ENCODE assay signal across 8 cellular contexts in genomic region chr4:81069706-81070331, GRCh38. TPM values are rescaled to one million over a fixed set of nuclear protein-coding genes. Genes with fewer than 3 reads are reported as not detected.
DNase-seq lines count a peak whose midpoint lies in the region; ATAC-seq and TF ChIP-seq lines count a peak whose summit lies in the region.

No MANE protein-coding gene starts in this region.

- ATAC-seq in GM19463 (IDR thresholded peaks at IDR 0.05; ENCODE audit: unreplicated experiment), result peak; percentile 95
- peak; percentile 91 for ATAC-seq in HG03521 (IDR thresholded peaks at IDR 0.05; ENCODE audit: unreplicated experiment)

- no peak overlapping the region for H3K4me3 Mint-ChIP-seq in Caco-2 (ENCODE audit: unreplicated experiment)

- no peak overlapping the region for H3K27ac ChIP-seq in dorsolateral prefrontal cortex

- H3K36me3 ChIP-seq in Caco-2 (ENCODE audit: control insufficient read depth, insufficient read depth, low read length), result no peaks in the 10 kb centered on the region

- H3K4me3 ChIP-seq in Caco-2 (ENCODE audit: low read depth, low read length), result no peak overlapping the region
- H3K4me3 ChIP-seq in dorsolateral prefrontal cortex, result no peak overlapping the region

- no peaks in the 10 kb centered on the region for H3K9me3 ChIP-seq in Caco-2

- H3K4me1 ChIP-seq in Caco-2, result no peaks in the 10 kb centered on the region

- peaks cover 9% of the 10 kb centered on the region for H3K27me3 Mint-ChIP-seq in Caco-2 (ENCODE audit: insufficient read depth, unreplicated experiment)

- H3K27ac Mint-ChIP-seq in Caco-2 (ENCODE audit: unreplicated experiment), result no peak overlapping the region

- no TSS peak for BruUV-seq in Caco-2 (replicated peaks; lab: Mats Ljungman, UMichigan)

- DNase-seq in Caco-2 (peak; percentile 83 to 84), NCI-H524 treated with DMSO at 0.1 percent for 48 hours (lab: John Stamatoyannopoulos, UW) (peak; percentile 7), dorsolateral prefrontal cortex (peak in 9 of 10 donors; percentile 41 to 89 (median 54)), lung microvascular endothelial cell (ENCODE audit: low read depth in 2 of 2) (peak; percentile 79 to 83)
- peak; percentile 42 for DNase-seq in activated CD4-positive, alpha-beta T cell treated with anti-CD3 and anti-CD28 coated beads, Interleukin-2, amount 50 U/mL, for 1 hour
- peak; percentile 2 for DNase-seq in stimulated activated CD8-positive, alpha-beta memory T cell treated with anti-CD3 and anti-CD28 coated beads, Interleukin-15, amount 100 ng/mL, for 24 hours (ENCODE audit: low read depth)

- POLR2A ChIA-PET in Caco-2 (lab: Charles Lee), result no interaction called here

- CTCF ChIA-PET in Caco-2 (lab: Charles Lee), result interaction anchor here (0.9 to 2.8 kb wide), 6 partner anchors 9 to 303 kb away, joined by 3 to 36 read pairs (median 5); partner anchors contain the start of gene BMP3

- H3K4me1 Mint-ChIP-seq in Caco-2 (ENCODE audit: low read depth, unreplicated experiment), result no peaks in the 10 kb centered on the region

- H3K36me3 Mint-ChIP-seq in Caco-2 (ENCODE audit: insufficient read depth, unreplicated experiment), result no peaks in the 10 kb centered on the region

- no peaks in the 10 kb centered on the region for H3K27me3 ChIP-seq in Caco-2 (replicated peaks; ENCODE audit: control insufficient read depth, insufficient read depth, low read length)
- H3K27me3 ChIP-seq in dorsolateral prefrontal cortex, result peaks cover 0 to 9% (median 0%) of the 10 kb centered on the region in 45 donors

- H3K9me3 Mint-ChIP-seq in Caco-2 (ENCODE audit: unreplicated experiment), result no peaks in the 10 kb centered on the region

- TF ChIP-seq CTCF in Caco-2 (IDR thresholded peaks at IDR 0.05; ENCODE audit: insufficient read depth in 1 of 2, low read depth in 1 of 2, low read length in 1 of 2, severe bottlenecking in 1 of 2, unreplicated experiment in 1 of 2), result peak; percentile 80
- TF ChIP-seq CTCF in dorsolateral prefrontal cortex (IDR thresholded peaks at IDR 0.05 in 54 of 56, conservative IDR thresholded peaks at IDR 0.05 in 2 of 56; ENCODE audit: low read depth in 1 of 56, partially characterized antibody in 56 of 56), result peak; percentile 73 to 97 (median 91)

- intact Hi-C loops in Caco-2 (cut with micrococcal nuclease; ENCODE audit: unreplicated experiment), result loop anchor here (1.0 kb wide), 2 partner anchors 281 to 300 kb away; no protein-coding TSS in a partner anchor
- intact Hi-C loops in dorsolateral prefrontal cortex (cut with DNase I), result loop anchor here (5.0 to 10.0 kb wide), 2 partner anchors 195 to 282 kb away; no protein-coding TSS in a partner anchor

RNA-seq across cellular contexts. Expression of gene BMP3, which starts 39.3 kb away (rescaled TPM):
- total RNA-seq in Caco-2 (2022) (not detected in 2 replicates), dorsolateral prefrontal cortex (1 to 10 TPM in 53 of 120 experiments, under 1 TPM in 67; 0.21 to 2.0 (median 0.97) TPM), lung microvascular endothelial cell (not detected in 2 replicates)

Comparison
In these comparisons a context has a peak if more than half of its experiments do, and no peak if none do; other contexts are left out.
1. DNase-seq: peak in every context shown above with its lines; median percentile 84 in Caco-2; 81 in lung microvascular endothelial cell; 54 in dorsolateral prefrontal cortex; 42 in activated CD4-positive, alpha-beta T cell treated with anti-CD3 and anti-CD28 coated beads, Interleukin-2, amount 50 U/mL, for 1 hour; 7 in NCI-H524 treated with DMSO at 0.1 percent for 48 hours; 2 in stimulated activated CD8-positive, alpha-beta memory T cell treated with anti-CD3 and anti-CD28 coated beads, Interleukin-15, amount 100 ng/mL, for 24 hours.